1 cellular context compared by ENCODE assay signal in genomic region chr4:130738233-130738632, GRCh38.
TF ChIP-seq lines count a peak whose summit lies in the region.

No MANE protein-coding gene starts in this region.

TF ChIP-seq in HCT116, 20 proteins besides CTCF, POLR2A, EP300 and RAD21 (continued from another document):
- TF ChIP-seq, protein P1, sequence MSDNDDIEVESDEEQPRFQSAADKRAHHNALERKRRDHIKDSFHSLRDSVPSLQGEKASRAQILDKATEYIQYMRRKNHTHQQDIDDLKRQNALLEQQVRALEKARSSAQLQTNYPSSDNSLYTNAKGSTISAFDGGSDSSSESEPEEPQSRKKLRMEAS (IDR thresholded peaks at IDR 0.05), result no peak
- TF ChIP-seq EZH2phosphoT487 (IDR thresholded peaks at IDR 0.05; ENCODE audit: borderline replicate concordance), result no peak
- no peak for TF ChIP-seq ZNF274 (IDR thresholded peaks at IDR 0.05; ENCODE audit: low read depth, low read length)
- TF ChIP-seq REST (IDR thresholded peaks at IDR 0.05; ENCODE audit: low read depth), result no peak
